In genomic region chr1:151294748-151295462, GRCh38 we compare ENCODE assay signal across 14 cellular contexts. TPM values are rescaled to one million over a fixed set of nuclear protein-coding genes. Genes with fewer than 3 reads are reported as not detected.
DNase-seq lines count a peak whose midpoint lies in the region; TF ChIP-seq lines count a peak whose summit lies in the region.
"Had no signal": no experiment of that assay in that cellular context is flagged by ENCODE, and none has a peak within 500 bp of the region (broad histone marks: within the 10 kb centered on the region; RNA-seq: fewer than 3 reads in every experiment).

No MANE protein-coding gene starts in this region.

- H2BK12ac ChIP-seq in trophoblast cell (ENCODE audit: low read length): no peak overlapping the region

- H3K36me3 ChIP-seq in CD8-positive, alpha-beta memory T cell (ENCODE audit: insufficient read depth, low read length): peaks cover 48% of the 10 kb centered on the region
- H3K36me3 ChIP-seq in neutrophil (peaks cover 98% of the 10 kb centered on the region), MM.1S (replicated peaks; ENCODE audit: insufficient read depth, low read length) (peaks cover 4% of the 10 kb centered on the region; the same call in 1 of the 2 replicates), trophoblast cell (ENCODE audit: control insufficient read depth in 1 of 2, insufficient read depth in 2 of 2, low read length in 2 of 2) (peaks cover 63 to 77% of the 10 kb centered on the region in 2 experiments)

- H3K9me3 Mint-ChIP-seq in CD8-positive, alpha-beta memory T cell: no peaks in the 10 kb centered on the region
- H3K9me3 Mint-ChIP-seq in glutamatergic neuron (ENCODE audit: unreplicated experiment) (no peaks in the 10 kb centered on the region), CD14-positive monocyte (no peaks in the 10 kb centered on the region)
- no peaks in the 10 kb centered on the region for H3K9me3 Mint-ChIP-seq in activated CD4-positive, alpha-beta T cell treated with anti-CD3 and anti-CD28 coated beads, Interleukin-2, amount 10 ng/mL, durations not matched to agents 24 days and 14 days

- H3K27me3 ChIP-seq in CD8-positive, alpha-beta memory T cell (ENCODE audit: insufficient read depth, low read length, poor library complexity, severe bottlenecking): no peaks in the 10 kb centered on the region
- H3K27me3 ChIP-seq in neutrophil (no peaks in the 10 kb centered on the region), MM.1S (replicated peaks; ENCODE audit: insufficient read depth, low read length) (no peaks in the 10 kb centered on the region), trophoblast cell (ENCODE audit: insufficient read depth, low read length) (no peaks in the 10 kb centered on the region)
- H3K27me3 ChIP-seq: adrenal gland had no signal

- DNase-seq in CD8-positive, alpha-beta memory T cell: no peak
- DNase-seq in RWPE1 (ENCODE audit: low spot score): no peak
- no peak for DNase-seq in glutamatergic neuron
- no peak for DNase-seq in MM.1S
- DNase-seq in CD14-positive monocyte (ENCODE audit: low spot score): no peak
- DNase-seq in trophoblast cell: no peak
- DNase-seq in activated CD4-positive, alpha-beta T cell treated with anti-CD3 and anti-CD28 coated beads, Interleukin-2, amount 10 ng/mL, durations not matched to agents 24 days and 14 days: no peak
- DNase-seq: adrenal gland, cortex of kidney, IMR-90, NCI-H446 treated with DMSO at 0.1 percent for 48 hours, SK-N-SH had no signal

- no peak overlapping the region for H3K4me3 Mint-ChIP-seq in CD8-positive, alpha-beta memory T cell
- no peak overlapping the region for H3K4me3 Mint-ChIP-seq in glutamatergic neuron (ENCODE audit: unreplicated experiment)
- no peak overlapping the region for H3K4me3 Mint-ChIP-seq in CD14-positive monocyte
- H3K4me3 Mint-ChIP-seq in activated CD4-positive, alpha-beta T cell treated with anti-CD3 and anti-CD28 coated beads, Interleukin-2, amount 10 ng/mL, durations not matched to agents 24 days and 14 days: no peak overlapping the region
- H3K4me3 Mint-ChIP-seq: B cell had no signal

- no peaks in the 10 kb centered on the region for H3K9me2 ChIP-seq in MM.1S (replicated peaks; ENCODE audit: insufficient read depth, low read length)
- H3K9me2 ChIP-seq: SK-N-SH had no signal

- TF ChIP-seq CTCF in RWPE1 (conservative IDR thresholded peaks at IDR 0.05; ENCODE audit: low read depth) (no peak), glutamatergic neuron (IDR thresholded peaks at IDR 0.05; ENCODE audit: partially characterized antibody, unreplicated experiment) (no peak), neutrophil (IDR thresholded peaks at IDR 0.05) (no peak), MM.1S (IDR thresholded peaks at IDR 0.05; ENCODE audit: low read length) (no peak), CD14-positive monocyte (IDR thresholded peaks at IDR 0.05) (no peak)

- no peak overlapping the region for H4K12ac ChIP-seq in trophoblast cell (ENCODE audit: low read depth, low read length)

- CTCF ChIA-PET in CD8-positive, alpha-beta memory T cell (lab: Charles Lee): interaction anchor here (1.3 to 2.1 kb wide), 3 partner anchors 13 to 46 kb away, joined by 4 to 14 read pairs (median 5); partner anchors contain the start of genes PSMD4 and ZNF687
- CTCF ChIA-PET in RWPE1 (lab: Yijun Ruan, JAX): interaction anchor here (0.6 to 1.1 kb wide), 4 partner anchors 10 to 46 kb away, joined by 3 to 4 read pairs (median 4); no protein-coding TSS in a partner anchor

- no peak overlapping the region for H2BK5ac ChIP-seq in trophoblast cell (ENCODE audit: low read depth, low read length, poor library complexity)

- no peaks in the 10 kb centered on the region for H3F3A ChIP-seq in MM.1S (ENCODE audit: insufficient read depth, low read length)

- no peaks in the 10 kb centered on the region for H3K9me3 ChIP-seq in CD8-positive, alpha-beta memory T cell (ENCODE audit: low read length)
- H3K9me3 ChIP-seq in neutrophil: no peaks in the 10 kb centered on the region
- H3K9me3 ChIP-seq in MM.1S (replicated peaks; ENCODE audit: insufficient read depth, low read length): no peaks in the 10 kb centered on the region
- no peaks in the 10 kb centered on the region for H3K9me3 ChIP-seq in trophoblast cell (ENCODE audit: insufficient read depth, low read depth, low read length)
- H3K9me3 ChIP-seq: adrenal gland, SK-N-SH had no signal

- POLR2A ChIA-PET in CD8-positive, alpha-beta memory T cell (lab: Charles Lee): interaction anchor here (1.3 kb wide), 1 partner anchor 12 kb away, joined by 3 read pairs; no protein-coding TSS in a partner anchor
- POLR2A ChIA-PET in RWPE1 (lab: Yijun Ruan, JAX; ENCODE audit: low non-redundant PET): no interaction called here

- no peak overlapping the region for H3K23ac ChIP-seq in trophoblast cell (ENCODE audit: low read length)

- H3K4ac ChIP-seq in trophoblast cell (ENCODE audit: low read depth, low read length): no peak overlapping the region

- H3K79me1 ChIP-seq in trophoblast cell (ENCODE audit: low read length): no peaks in the 10 kb centered on the region

- WGBS in trophoblast cell (ENCODE audit: extremely low coverage, insufficient coverage, insufficient read length): no CpG with 5 or more reads among the region's 2 CpGs

- no peak overlapping the region for H3K14ac ChIP-seq in trophoblast cell (ENCODE audit: low read length)

- intact Hi-C loops in CD14-positive monocyte (cut with micrococcal nuclease): no loop called here
- intact Hi-C loops in activated CD4-positive, alpha-beta T cell treated with anti-CD3 and anti-CD28 coated beads, Interleukin-2, amount 10 ng/mL, durations not matched to agents 24 days and 14 days (cut with micrococcal nuclease): no loop called here

- no peak overlapping the region for H2AFZ ChIP-seq in MM.1S (ENCODE audit: low read length)
- no peak overlapping the region for H2AFZ ChIP-seq in trophoblast cell (ENCODE audit: insufficient read depth, low read length, poor library complexity)

- H3K4me3 ChIP-seq in CD8-positive, alpha-beta memory T cell (ENCODE audit: low read length): no peak overlapping the region
- H3K4me3 ChIP-seq in neutrophil (ENCODE audit: low read depth in 1 of 2, low read length in 1 of 2) (no peak overlapping the region), MM.1S (ENCODE audit: low read length) (no peak overlapping the region), trophoblast cell (ENCODE audit: low read depth, low read length) (no peak overlapping the region)
- H3K4me3 ChIP-seq: adrenal gland had no signal

- peak overlapping the region in 5 of 8 donors; percentile 29 to 87 (median 60) for H3K27ac Mint-ChIP-seq in CD8-positive, alpha-beta memory T cell
- H3K27ac Mint-ChIP-seq in glutamatergic neuron (ENCODE audit: unreplicated experiment): peak overlapping the region; percentile 40
- peak overlapping the region in 3 of 7 donors; percentile 10 to 36 (median 35) for H3K27ac Mint-ChIP-seq in CD14-positive monocyte
- no peak overlapping the region for H3K27ac Mint-ChIP-seq in activated CD4-positive, alpha-beta T cell treated with anti-CD3 and anti-CD28 coated beads, Interleukin-2, amount 10 ng/mL, durations not matched to agents 24 days and 14 days

- H3K36me3 Mint-ChIP-seq in CD8-positive, alpha-beta memory T cell: peaks cover 8 to 90% (median 14%) of the 10 kb centered on the region in 3 donors
- H3K36me3 Mint-ChIP-seq in glutamatergic neuron (ENCODE audit: unreplicated experiment) (no peaks in the 10 kb centered on the region), CD14-positive monocyte (peaks cover 84 to 97% of the 10 kb centered on the region in 2 donors)
- peaks cover 54% of the 10 kb centered on the region for H3K36me3 Mint-ChIP-seq in activated CD4-positive, alpha-beta T cell treated with anti-CD3 and anti-CD28 coated beads, Interleukin-2, amount 10 ng/mL, durations not matched to agents 24 days and 14 days (ENCODE audit: low read depth)

- no peaks in the 10 kb centered on the region for H3K4me1 ChIP-seq in CD8-positive, alpha-beta memory T cell (ENCODE audit: insufficient read depth, low read length)
- H3K4me1 ChIP-seq in neutrophil (ENCODE audit: control insufficient read depth in 1 of 2, insufficient read depth in 1 of 2, low read depth in 1 of 2, low read length in 1 of 2): no peaks in the 10 kb centered on the region
- H3K4me1 ChIP-seq in MM.1S (ENCODE audit: low read length): no peaks in the 10 kb centered on the region
- no peaks in the 10 kb centered on the region for H3K4me1 ChIP-seq in trophoblast cell (ENCODE audit: control insufficient read depth in 1 of 2, insufficient read depth in 2 of 2, low read length in 2 of 2)
- H3K4me1 ChIP-seq: adrenal gland had no signal

- no peaks in the 10 kb centered on the region for H3K27me3 Mint-ChIP-seq in CD8-positive, alpha-beta memory T cell
- H3K27me3 Mint-ChIP-seq in glutamatergic neuron (ENCODE audit: unreplicated experiment) (peaks cover 6% of the 10 kb centered on the region), CD14-positive monocyte (ENCODE audit: low read depth in 3 of 3) (peaks cover 0 to 2% (median 0%) of the 10 kb centered on the region in 3 donors)
- no peaks in the 10 kb centered on the region for H3K27me3 Mint-ChIP-seq in activated CD4-positive, alpha-beta T cell treated with anti-CD3 and anti-CD28 coated beads, Interleukin-2, amount 10 ng/mL, durations not matched to agents 24 days and 14 days
- H3K27me3 Mint-ChIP-seq: B cell had no signal

- H3K4me1 Mint-ChIP-seq in CD8-positive, alpha-beta memory T cell: peaks cover 0 to 7% (median 0%) of the 10 kb centered on the region in 3 donors
- H3K4me1 Mint-ChIP-seq in glutamatergic neuron (ENCODE audit: low read depth, unreplicated experiment) (peaks cover 3% of the 10 kb centered on the region), CD14-positive monocyte (peaks cover 5% of the 10 kb centered on the region)
- H3K4me1 Mint-ChIP-seq in activated CD4-positive, alpha-beta T cell treated with anti-CD3 and anti-CD28 coated beads, Interleukin-2, amount 10 ng/mL, durations not matched to agents 24 days and 14 days: no peaks in the 10 kb centered on the region

- H3K18ac ChIP-seq in trophoblast cell (ENCODE audit: low read length): no peak overlapping the region

- no peak overlapping the region for H2AK5ac ChIP-seq in trophoblast cell (ENCODE audit: low read length)

- H3K9ac ChIP-seq in MM.1S (ENCODE audit: low read length): no peak overlapping the region
- no peak overlapping the region for H3K9ac ChIP-seq in trophoblast cell (ENCODE audit: low read length)
- H3K9ac ChIP-seq: SK-N-SH had no signal

- no peak overlapping the region for H2BK120ac ChIP-seq in trophoblast cell (ENCODE audit: insufficient read depth, low read length, poor library complexity)

- no peak overlapping the region for H4K91ac ChIP-seq in trophoblast cell (ENCODE audit: low read depth, low read length)

- H4K8ac ChIP-seq in trophoblast cell (ENCODE audit: low read depth, low read length): no peak overlapping the region

- no peaks in the 10 kb centered on the region for H4K20me1 ChIP-seq in MM.1S (ENCODE audit: insufficient read depth, low read length)

- H3K27ac ChIP-seq in CD8-positive, alpha-beta memory T cell (ENCODE audit: low read depth, low read length): no peak overlapping the region
- H3K27ac ChIP-seq in RWPE1 (peak overlapping the region; percentile 49), neutrophil (peak overlapping the region; percentile 45), MM.1S (ENCODE audit: low read length) (no peak overlapping the region), trophoblast cell (ENCODE audit: low read depth, low read length) (no peak overlapping the region)
- H3K27ac ChIP-seq: adrenal gland had no signal

- H3K4me2 ChIP-seq in MM.1S (ENCODE audit: low read depth, low read length): no peak overlapping the region
- no peak overlapping the region for H3K4me2 ChIP-seq in trophoblast cell (ENCODE audit: low read length)
- H3K4me2 ChIP-seq: SK-N-SH had no signal

- H3K79me2 ChIP-seq in MM.1S (ENCODE audit: low read length) (no peaks in the 10 kb centered on the region), trophoblast cell (ENCODE audit: control insufficient read depth, insufficient read depth, low read length, poor library complexity) (no peaks in the 10 kb centered on the region)

RNA-seq across cellular contexts. Expression of gene ZNF687, which starts 12.8 kb away (rescaled TPM):
- 10 to 100 TPM; 23.8 to 26.5 TPM for total RNA-seq in CD8-positive, alpha-beta memory T cell
- 1.6 TPM for polyA plus RNA-seq in CD8-positive, alpha-beta memory T cell
- total RNA-seq in glutamatergic neuron (ENCODE audit: unreplicated experiment): 34.4 TPM
- 1 to 10 TPM; 1.3 to 1.8 TPM for polyA plus RNA-seq in CD14-positive monocyte
- polyA plus RNA-seq in trophoblast cell (2013): 17.2 and 18.9 TPM in 2 replicates
- 25.4 and 26.8 TPM in 2 replicates for total RNA-seq in activated CD4-positive, alpha-beta T cell treated with anti-CD3 and anti-CD28 coated beads, Interleukin-2, amount 10 ng/mL, durations not matched to agents 24 days and 14 days

RNA-seq across cellular contexts. Expression of gene PI4KB, which starts 32.3 kb away (rescaled TPM):
- total RNA-seq in CD8-positive, alpha-beta memory T cell: 10 to 100 TPM; 59.9 to 65.5 TPM
- polyA plus RNA-seq in CD8-positive, alpha-beta memory T cell: 67.5 TPM
- 68.7 TPM for total RNA-seq in glutamatergic neuron (ENCODE audit: unreplicated experiment)
- 10 to 100 TPM; 37.8 to 50.3 TPM for polyA plus RNA-seq in CD14-positive monocyte
- polyA plus RNA-seq in trophoblast cell (2013): 32.5 and 35.5 TPM in 2 replicates
- 57.1 and 59.2 TPM in 2 replicates for total RNA-seq in activated CD4-positive, alpha-beta T cell treated with anti-CD3 and anti-CD28 coated beads, Interleukin-2, amount 10 ng/mL, durations not matched to agents 24 days and 14 days

RNA-seq across cellular contexts. Expression of gene PSMD4, which starts 40.4 kb away (rescaled TPM):
- 100 to 1,000 TPM; 250 to 256 TPM for total RNA-seq in CD8-positive, alpha-beta memory T cell
- 239 TPM for polyA plus RNA-seq in CD8-positive, alpha-beta memory T cell
- total RNA-seq in glutamatergic neuron (ENCODE audit: unreplicated experiment): 250 TPM
- polyA plus RNA-seq in CD14-positive monocyte: 100 to 1,000 TPM; 252 to 266 TPM
- polyA plus RNA-seq in trophoblast cell (2013): 164 and 168 TPM in 2 replicates
- total RNA-seq in activated CD4-positive, alpha-beta T cell treated with anti-CD3 and anti-CD28 coated beads, Interleukin-2, amount 10 ng/mL, durations not matched to agents 24 days and 14 days: 288 and 304 TPM in 2 replicates

RNA-seq across cellular contexts. Expression of gene RFX5, which starts 52.1 kb away (rescaled TPM):
- total RNA-seq in CD8-positive, alpha-beta memory T cell: 10 to 100 TPM; 77.2 to 77.4 TPM
- 38.0 TPM for polyA plus RNA-seq in CD8-positive, alpha-beta memory T cell
- total RNA-seq in glutamatergic neuron (ENCODE audit: unreplicated experiment): 64.4 TPM
- 10 to 100 TPM; 39.3 to 43.5 TPM for polyA plus RNA-seq in CD14-positive monocyte
- polyA plus RNA-seq in trophoblast cell (2013): 21.0 and 23.2 TPM in 2 replicates
- total RNA-seq in activated CD4-positive, alpha-beta T cell treated with anti-CD3 and anti-CD28 coated beads, Interleukin-2, amount 10 ng/mL, durations not matched to agents 24 days and 14 days: 69.2 and 73.1 TPM in 2 replicates

Comparison
In these comparisons a context has a peak if more than half of its experiments do, and no peak if none do; other contexts are left out.
1. H3K27ac ChIP-seq: peak in RWPE1 (single experiment) and neutrophil (single experiment); none in CD8-positive, alpha-beta memory T cell (single experiment), MM.1S (single experiment) and trophoblast cell (single experiment).